8 cellular contexts compared by ENCODE assay signal in genomic region chr11:843818-844692, GRCh38. TPM values are rescaled to one million over a fixed set of nuclear protein-coding genes. Genes with fewer than 3 reads are reported as not detected.
DNase-seq lines count a peak whose midpoint lies in the region; ATAC-seq and TF ChIP-seq lines count a peak whose summit lies in the region.

No MANE protein-coding gene starts in this region.

- peak overlapping the region; percentile 42 for H3K27ac Mint-ChIP-seq in activated CD4-positive, alpha-beta T cell treated with anti-CD3 and anti-CD28 coated beads, Interleukin-2, amount 10 ng/mL, durations not matched to agents 7 days and 5 days
- peak overlapping the region; percentile 87 for H3K27ac Mint-ChIP-seq in mesothelial cell of epicardium

- H3K9me3 ChIP-seq in uterus, result no peaks in the 10 kb centered on the region

- DNase-seq in activated CD4-positive, alpha-beta T cell treated with anti-CD3 and anti-CD28 coated beads, Interleukin-2, amount 10 ng/mL, durations not matched to agents 7 days and 5 days, result no peak
- no peak for DNase-seq in activated CD4-positive, alpha-beta T cell treated with anti-CD3 and anti-CD28 coated beads for 48 hours
- peak; percentile 88 to 90 for DNase-seq in SW 1271 (lab: John Stamatoyannopoulos, UW)
- peak; percentile 71 for DNase-seq in epithelial cell of esophagus (ENCODE audit: low read depth)
- peak in 1 of 2 experiments; percentile 74 for DNase-seq in mesothelial cell of epicardium (ENCODE audit: low spot score in 2 of 2, unreplicated experiment in 2 of 2)
- peak; percentile 90 to 94 for DNase-seq in uterus

- peak overlapping the region; percentile 95 to 97 for H3K27ac ChIP-seq in uterus

- peaks cover 2% of the 10 kb centered on the region for H3K27me3 Mint-ChIP-seq in activated CD4-positive, alpha-beta T cell treated with anti-CD3 and anti-CD28 coated beads, Interleukin-2, amount 10 ng/mL, durations not matched to agents 7 days and 5 days
- no peaks in the 10 kb centered on the region for H3K27me3 Mint-ChIP-seq in mesothelial cell of epicardium (ENCODE audit: low read depth)

- TF ChIP-seq POLR2A in uterus (IDR thresholded peaks at IDR 0.05), result peak; percentile 4 to 57

- H3K4me3 Mint-ChIP-seq in activated CD4-positive, alpha-beta T cell treated with anti-CD3 and anti-CD28 coated beads, Interleukin-2, amount 10 ng/mL, durations not matched to agents 7 days and 5 days, result peak overlapping the region; percentile 70
- H3K4me3 Mint-ChIP-seq in mesothelial cell of epicardium, result peak overlapping the region; percentile 75

- no peaks in the 10 kb centered on the region for H3K9me3 Mint-ChIP-seq in activated CD4-positive, alpha-beta T cell treated with anti-CD3 and anti-CD28 coated beads, Interleukin-2, amount 10 ng/mL, durations not matched to agents 7 days and 5 days
- no peaks in the 10 kb centered on the region for H3K9me3 Mint-ChIP-seq in mesothelial cell of epicardium

- POLR2A ChIA-PET in activated CD4-positive, alpha-beta T cell treated with anti-CD3 and anti-CD28 coated beads, Interleukin-2, amount 10 ng/mL, durations not matched to agents 7 days and 5 days (lab: Charles Lee), result no interaction called here

- peak overlapping the region; percentile 89 for H3K4me3 ChIP-seq in epithelial cell of esophagus (ENCODE audit: low read length)
- H3K4me3 ChIP-seq in uterus, result peak overlapping the region; percentile 71 to 99

- TF ChIP-seq CTCF in epithelial cell of esophagus (IDR thresholded peaks at IDR 0.05; ENCODE audit: insufficient read depth, low read depth, low read length, missing control alignments), result peak; percentile 11
- no peak for TF ChIP-seq CTCF in mesothelial cell of epicardium (IDR thresholded peaks at IDR 0.05; ENCODE audit: unreplicated experiment)
- TF ChIP-seq CTCF in uterus (IDR thresholded peaks at IDR 0.05), result peak in 1 of 4 experiments; percentile 25

- H3K36me3 Mint-ChIP-seq in activated CD4-positive, alpha-beta T cell treated with anti-CD3 and anti-CD28 coated beads, Interleukin-2, amount 10 ng/mL, durations not matched to agents 7 days and 5 days (ENCODE audit: low read depth), result peaks cover 3% of the 10 kb centered on the region
- no peaks in the 10 kb centered on the region for H3K36me3 Mint-ChIP-seq in mesothelial cell of epicardium

- no peak for ATAC-seq in GM18867 (IDR thresholded peaks at IDR 0.05; ENCODE audit: unreplicated experiment)
- ATAC-seq in GM18498 (IDR thresholded peaks at IDR 0.05; ENCODE audit: unreplicated experiment), result no peak

- H3K27me3 ChIP-seq in uterus, result no peaks in the 10 kb centered on the region

- peaks cover 15 to 28% of the 10 kb centered on the region in 2 donors for H3K4me1 ChIP-seq in uterus

- CTCF ChIA-PET in activated CD4-positive, alpha-beta T cell treated with anti-CD3 and anti-CD28 coated beads, Interleukin-2, amount 10 ng/mL, durations not matched to agents 7 days and 5 days (lab: Charles Lee), result interaction anchor here (0.8 to 1.4 kb wide), 3 partner anchors 11 to 68 kb away, joined by 3 to 4 read pairs (median 3); partner anchors contain the start of genes CD151 and CRACR2B

- intact Hi-C loops in uterus (cut with DNase I; ENCODE audit: low total_unique reads), result no loop called here

- no peaks in the 10 kb centered on the region for H3K36me3 ChIP-seq in uterus

- H3K4me1 Mint-ChIP-seq in activated CD4-positive, alpha-beta T cell treated with anti-CD3 and anti-CD28 coated beads, Interleukin-2, amount 10 ng/mL, durations not matched to agents 7 days and 5 days, result peaks cover 34% of the 10 kb centered on the region
- peaks cover 45% of the 10 kb centered on the region for H3K4me1 Mint-ChIP-seq in mesothelial cell of epicardium

RNA-seq across cellular contexts. Expression of gene TSPAN4, which starts 1.4 kb away (rescaled TPM):
- total RNA-seq in activated CD4-positive, alpha-beta T cell treated with anti-CD3 and anti-CD28 coated beads, Interleukin-2, amount 10 ng/mL, durations not matched to agents 7 days and 5 days, result 1 to 10 TPM; 7.7 to 7.9 TPM
- total RNA-seq in mesothelial cell of epicardium (94.1 to 98.8 TPM (median 96.6 TPM) in 3 replicates), uterus (100 to 1,000 TPM in 2 of 4 donors, 10 to 100 TPM in 2; 68.4 to 119 (median 105) TPM)

RNA-seq across cellular contexts. Expression of gene POLR2L, which starts 1.7 kb away (rescaled TPM):
- 10 to 100 TPM; 90.3 to 96.0 TPM for total RNA-seq in activated CD4-positive, alpha-beta T cell treated with anti-CD3 and anti-CD28 coated beads, Interleukin-2, amount 10 ng/mL, durations not matched to agents 7 days and 5 days
- total RNA-seq in mesothelial cell of epicardium (78.7 to 80.2 TPM (median 79.8 TPM) in 3 replicates), uterus (10 to 100 TPM; 10.5 to 81.5 (median 42.8) TPM)

RNA-seq across cellular contexts. Expression of gene CD151, which starts 11.3 kb away (rescaled TPM):
- total RNA-seq in activated CD4-positive, alpha-beta T cell treated with anti-CD3 and anti-CD28 coated beads, Interleukin-2, amount 10 ng/mL, durations not matched to agents 7 days and 5 days, result 10 to 100 TPM; 35.4 to 37.6 TPM
- total RNA-seq in mesothelial cell of epicardium (125 to 142 TPM (median 140 TPM) in 3 replicates), uterus (100 to 1,000 TPM in 3 of 4 donors, 10 to 100 TPM in 1; 76.8 to 382 (median 259) TPM)

RNA-seq across cellular contexts. Expression of gene CRACR2B, which starts 16.3 kb away (rescaled TPM):
- total RNA-seq in activated CD4-positive, alpha-beta T cell treated with anti-CD3 and anti-CD28 coated beads, Interleukin-2, amount 10 ng/mL, durations not matched to agents 7 days and 5 days, result 1 to 10 TPM; 7.7 to 8.1 TPM
- total RNA-seq in mesothelial cell of epicardium, result 9.9 to 10.6 TPM (median 10.0 TPM) in 3 replicates
- total RNA-seq in uterus, result 10 to 100 TPM in 1 of 4 donors, 1 to 10 TPM in 2, under 1 TPM in 1; 0.77 to 15.5 (median 2.5) TPM

RNA-seq across cellular contexts. Expression of gene PNPLA2, which starts 25.3 kb away (rescaled TPM):
- total RNA-seq in activated CD4-positive, alpha-beta T cell treated with anti-CD3 and anti-CD28 coated beads, Interleukin-2, amount 10 ng/mL, durations not matched to agents 7 days and 5 days, result 10 to 100 TPM; 68.9 to 71.9 TPM
- 41.3 to 50.9 TPM (median 50.0 TPM) in 3 replicates for total RNA-seq in mesothelial cell of epicardium
- 10 to 100 TPM; 16.9 to 96.2 (median 37.1) TPM for total RNA-seq in uterus

Comparison
In these comparisons a context has a peak if more than half of its experiments do, and no peak if none do; other contexts are left out.
1. DNase-seq: peak in SW 1271 (2 of 2), epithelial cell of esophagus (single experiment) and uterus (2 of 2); none in activated CD4-positive, alpha-beta T cell treated with anti-CD3 and anti-CD28 coated beads, Interleukin-2, amount 10 ng/mL, durations not matched to agents 7 days and 5 days (single experiment) and activated CD4-positive, alpha-beta T cell treated with anti-CD3 and anti-CD28 coated beads for 48 hours (single experiment).
2. RNA of gene TSPAN4, which starts 1.4 kb away (total RNA-seq): 68.4 to 119 TPM in uterus and 94.1 to 98.8 TPM in mesothelial cell of epicardium; 7.7 to 7.9 TPM in activated CD4-positive, alpha-beta T cell treated with anti-CD3 and anti-CD28 coated beads, Interleukin-2, amount 10 ng/mL, durations not matched to agents 7 days and 5 days; every median in the first group is over 4 times any median in the second.